28 cellular contexts compared by ENCODE assay signal in the genomic region with DNA sequence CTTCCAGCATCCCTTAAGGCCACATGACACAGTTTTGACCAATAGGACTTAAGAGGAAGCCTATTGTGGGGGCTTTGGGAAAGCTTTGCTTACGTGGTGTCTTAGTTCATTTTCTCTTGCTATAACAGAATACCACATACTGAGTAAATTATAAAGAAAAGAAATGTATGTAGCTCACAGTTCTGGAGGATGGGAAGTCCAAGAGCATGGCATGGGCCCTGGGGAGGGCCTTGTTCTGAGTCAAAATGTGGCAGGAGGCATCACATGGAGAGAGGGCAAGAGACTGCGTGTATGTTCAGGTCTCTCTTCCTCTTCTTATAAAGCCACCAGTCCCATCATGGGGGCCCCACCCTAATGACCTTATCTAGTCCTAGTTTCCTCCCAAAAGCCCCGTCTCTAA.
DNase-seq lines count a peak whose midpoint lies in the region; ATAC-seq, FAIRE-seq and TF ChIP-seq lines count a peak whose summit lies in the region.
"Had no signal": no experiment of that assay in that cellular context is flagged by ENCODE, and none has a peak within 500 bp of the region (broad histone marks: within the 10 kb centered on the region; RNA-seq: fewer than 3 reads in every experiment).

No MANE protein-coding gene starts in this region.

- no peak overlapping the region for H3K4me3 ChIP-seq in OCI-LY3 (ENCODE audit: low read length)
- H3K4me3 ChIP-seq in K562: no peak overlapping the region
- H3K4me3 ChIP-seq: Peyer's patch, SK-N-MC had no signal

- FAIRE-seq in K562 (lab: Jason Lieb, UNC): no peak

- peaks cover 6% of the 10 kb centered on the region for H3K9me3 Mint-ChIP-seq in activated CD4-positive, alpha-beta T cell treated with anti-CD3 and anti-CD28 coated beads, Interleukin-2, amount 10 ng/mL, durations not matched to agents 24 days and 14 days

- H3K4me1 Mint-ChIP-seq in activated CD4-positive, alpha-beta T cell treated with anti-CD3 and anti-CD28 coated beads, Interleukin-2, amount 10 ng/mL, durations not matched to agents 24 days and 14 days: peaks cover 17% of the 10 kb centered on the region

- H3K9me3 ChIP-seq in OCI-LY3 (ENCODE audit: insufficient read depth, low read length) (peaks cover 8% of the 10 kb centered on the region), K562 (replicated peaks; ENCODE audit: control insufficient read depth, insufficient read depth, low read depth, low read length) (0 out of 2 replicates have a peak, but pooled peaks cover 5% of the 10 kb centered on the region)
- H3K9me3 ChIP-seq: BE2C, Peyer's patch had no signal

- H3K4me1 ChIP-seq in OCI-LY3 (ENCODE audit: low read length) (peaks cover 55% of the 10 kb centered on the region), K562 (replicated peaks in 1 of 2; ENCODE audit: control insufficient read depth in 2 of 2, insufficient read depth in 2 of 2, low read length in 2 of 2) (peaks cover 13 to 24% of the 10 kb centered on the region in 2 experiments)

- DNase-seq in activated CD4-positive, alpha-beta T cell treated with anti-CD3 and anti-CD28 coated beads, Interleukin-2, amount 10 ng/mL, durations not matched to agents 24 days and 14 days: no peak
- no peak for DNase-seq in activated CD4-positive, alpha-beta T cell treated with anti-CD3 and anti-CD28 coated beads for 48 hours
- DNase-seq in K562 (ENCODE audit: extremely low read depth in 1 of 4, low spot score in 3 of 4): no peak
- DNase-seq in H4 (ENCODE audit: low spot score): no peak
- DNase-seq in HEK293T (ENCODE audit: extremely low spot score): no peak
- DNase-seq in head of caudate nucleus: no peak
- DNase-seq: BE2C; CD8-positive, alpha-beta memory T cell; DMS 273 treated with DMSO at 0.1 percent for 48 hours; DMS79 treated with DMSO at 0.1 percent for 48 hours; GOT3; HCEC 1CT; Kasumi-1; MV-4-11; NCI-H1105 treated with DMSO at 0.1 percent for 48 hours; NCI-H2029; NCI-H446 treated with DMSO at 0.1 percent for 48 hours; NCI-H526; NCI-H82; OCI-M1; Peyer's patch; SIG-M5; SW 1271 had no signal

- no peaks in the 10 kb centered on the region for H3K9me1 ChIP-seq in K562 (ENCODE audit: control insufficient read depth, insufficient read depth, low read length)

- CTCF ChIA-PET in K562 (lab: Yijun Ruan, JAX; ENCODE audit: low intra/inter-chr PET ratio): no interaction called here
- CTCF ChIA-PET in HEK293T (lab: Yijun Ruan, JAX): interaction anchor here (0.5 kb wide), 1 partner anchor 55 kb away, joined by 3 read pairs; no protein-coding TSS in a partner anchor

- POLR2A ChIA-PET in K562 (lab: Yijun Ruan, JAX) (interaction anchor here (0.6 to 0.7 kb wide), 2 partner anchors 26 to 77 kb away, joined by 3 read pairs; no protein-coding TSS in a partner anchor), HEK293T (lab: Yijun Ruan, JAX) (no interaction called here)

- TF ChIP-seq EP300 in K562 (IDR thresholded peaks at IDR 0.05; ENCODE audit: low read length): no peak

- intact Hi-C loops in activated CD4-positive, alpha-beta T cell treated with anti-CD3 and anti-CD28 coated beads, Interleukin-2, amount 10 ng/mL, durations not matched to agents 24 days and 14 days (cut with micrococcal nuclease): no loop called here
- intact Hi-C loops in K562 (cut with micrococcal nuclease) (no loop called here), head of caudate nucleus (cut with DNase I) (no loop called here)

- peaks cover 11% of the 10 kb centered on the region for H3K36me3 ChIP-seq in OCI-LY3 (replicated peaks; ENCODE audit: low read depth, low read length)
- no peaks in the 10 kb centered on the region for H3K36me3 ChIP-seq in K562 (ENCODE audit: control insufficient read depth, insufficient read depth, low read length)
- H3K36me3 ChIP-seq: BE2C, Peyer's patch had no signal

- H3K79me2 ChIP-seq in OCI-LY3 (ENCODE audit: low read length): no peaks in the 10 kb centered on the region
- no peaks in the 10 kb centered on the region for H3K79me2 ChIP-seq in K562 (ENCODE audit: control insufficient read depth, insufficient read depth, low read length)

- peak overlapping the region; percentile 54 for H3K27ac Mint-ChIP-seq in activated CD4-positive, alpha-beta T cell treated with anti-CD3 and anti-CD28 coated beads, Interleukin-2, amount 10 ng/mL, durations not matched to agents 24 days and 14 days
- H3K27ac Mint-ChIP-seq: CD8-positive, alpha-beta memory T cell had no signal

- no TSS peak for BruUV-seq in K562 (replicated peaks; lab: Mats Ljungman, UMichigan)

- peaks cover 5% of the 10 kb centered on the region for H3K27me3 Mint-ChIP-seq in activated CD4-positive, alpha-beta T cell treated with anti-CD3 and anti-CD28 coated beads, Interleukin-2, amount 10 ng/mL, durations not matched to agents 24 days and 14 days

- H3K36me3 Mint-ChIP-seq in activated CD4-positive, alpha-beta T cell treated with anti-CD3 and anti-CD28 coated beads, Interleukin-2, amount 10 ng/mL, durations not matched to agents 24 days and 14 days (ENCODE audit: low read depth): no peaks in the 10 kb centered on the region

- H3K9ac ChIP-seq in OCI-LY3 (ENCODE audit: low read length): no peak overlapping the region
- no peak overlapping the region for H3K9ac ChIP-seq in K562 (ENCODE audit: insufficient read depth in 1 of 2, low read depth in 2 of 2, low read length in 2 of 2)

- TF ChIP-seq CTCF in OCI-LY3 (IDR thresholded peaks at IDR 0.05; ENCODE audit: low read depth, low read length): no peak
- TF ChIP-seq CTCF in K562 (IDR thresholded peaks at IDR 0.05 in 2 of 3, conservative IDR thresholded peaks at IDR 0.05 in 1 of 3; ENCODE audit: insufficient read depth in 2 of 3, low read depth in 1 of 3, low read length in 3 of 3): no peak

- H3K27ac ChIP-seq in OCI-LY3 (ENCODE audit: low read length) (peak overlapping the region; percentile 99), K562 (ENCODE audit: extremely low read depth, low read depth, low read length) (no peak overlapping the region)
- H3K27ac ChIP-seq: 22Rv1, HL-60, Peyer's patch, SK-N-MC had no signal

- in situ Hi-C loops in K562 (cut with MboI): no loop called here

- no peak overlapping the region for H3K4me2 ChIP-seq in OCI-LY3 (ENCODE audit: low read length)
- H3K4me2 ChIP-seq in K562 (ENCODE audit: insufficient read depth, low read length): no peak overlapping the region

- H3K27me3 ChIP-seq in OCI-LY3 (ENCODE audit: low read depth, low read length) (no peaks in the 10 kb centered on the region), K562 (ENCODE audit: control insufficient read depth in 2 of 2, insufficient read depth in 2 of 2, low read length in 2 of 2) (no peaks in the 10 kb centered on the region)
- H3K27me3 ChIP-seq: BE2C, Peyer's patch had no signal

- no peak for ATAC-seq in K562

- no peak for TF ChIP-seq RAD21 in K562 (CRISPR knock-in tag; conservative IDR thresholded peaks at IDR 0.05 in 1 of 2, IDR thresholded peaks at IDR 0.05 in 1 of 2)

- WGBS in K562 (ENCODE audit: insufficient coverage, low coverage, missing lambda C conversion rate): 59% methylated on average over 3 of the region's 3 CpGs

- H4K20me1 ChIP-seq in OCI-LY3 (ENCODE audit: insufficient read depth, low read length) (no peaks in the 10 kb centered on the region), K562 (replicated peaks; ENCODE audit: control insufficient read depth, insufficient read depth, low read length) (no peaks in the 10 kb centered on the region)

- H3K4me3 Mint-ChIP-seq in activated CD4-positive, alpha-beta T cell treated with anti-CD3 and anti-CD28 coated beads, Interleukin-2, amount 10 ng/mL, durations not matched to agents 24 days and 14 days: no peak overlapping the region
- H3K4me3 Mint-ChIP-seq: CD14-positive monocyte; CD8-positive, alpha-beta memory T cell had no signal

- no peak for TF ChIP-seq POLR2A in K562 (conservative IDR thresholded peaks at IDR 0.05)

- H2AFZ ChIP-seq in OCI-LY3 (ENCODE audit: low read depth, low read length) (0 out of 2 replicates have a peak overlapping the region, but pooled peaks have one; percentile 19), K562 (ENCODE audit: low read depth, low read length) (no peak overlapping the region)

TF ChIP-seq in K562, 482 proteins besides CTCF, POLR2A, EP300 and RAD21 (continues in another document):
- TF ChIP-seq, protein P1, sequence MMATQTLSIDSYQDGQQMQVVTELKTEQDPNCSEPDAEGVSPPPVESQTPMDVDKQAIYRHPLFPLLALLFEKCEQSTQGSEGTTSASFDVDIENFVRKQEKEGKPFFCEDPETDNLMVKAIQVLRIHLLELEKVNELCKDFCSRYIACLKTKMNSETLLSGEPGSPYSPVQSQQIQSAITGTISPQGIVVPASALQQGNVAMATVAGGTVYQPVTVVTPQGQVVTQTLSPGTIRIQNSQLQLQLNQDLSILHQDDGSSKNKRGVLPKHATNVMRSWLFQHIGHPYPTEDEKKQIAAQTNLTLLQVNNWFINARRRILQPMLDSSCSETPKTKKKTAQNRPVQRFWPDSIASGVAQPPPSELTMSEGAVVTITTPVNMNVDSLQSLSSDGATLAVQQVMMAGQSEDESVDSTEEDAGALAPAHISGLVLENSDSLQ (IDR thresholded peaks at IDR 0.05): 0 out of 2 replicates have a peak, but pooled peaks have one; percentile 9
- TF ChIP-seq, protein P2, sequence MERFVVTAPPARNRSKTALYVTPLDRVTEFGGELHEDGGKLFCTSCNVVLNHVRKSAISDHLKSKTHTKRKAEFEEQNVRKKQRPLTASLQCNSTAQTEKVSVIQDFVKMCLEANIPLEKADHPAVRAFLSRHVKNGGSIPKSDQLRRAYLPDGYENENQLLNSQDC (CRISPR knock-in tag; IDR thresholded peaks at IDR 0.05): no peak
- TF ChIP-seq RCOR1 (IDR thresholded peaks at IDR 0.05; ENCODE audit: borderline replicate concordance in 1 of 2, low read depth in 2 of 2, low read length in 2 of 2): no peak

TF ChIP-seq in HEK293T, 16 proteins besides CTCF, POLR2A, EP300 and RAD21:
- TF ChIP-seq FOXM1 (IDR thresholded peaks at IDR 0.05; ENCODE audit: borderline replicate concordance): no peak
- TF ChIP-seq, protein P1 (IDR thresholded peaks at IDR 0.05): no peak
- TF ChIP-seq ARNT (IDR thresholded peaks at IDR 0.05): no peak
- no peak for TF ChIP-seq SP1 (IDR thresholded peaks at IDR 0.05)
- no peak for TF ChIP-seq CTBP1 (IDR thresholded peaks at IDR 0.05; ENCODE audit: borderline replicate concordance)
- no peak for TF ChIP-seq NFRKB (IDR thresholded peaks at IDR 0.05)
- TF ChIP-seq FOXK2 (IDR thresholded peaks at IDR 0.05): no peak
- no peak for TF ChIP-seq HDGF (IDR thresholded peaks at IDR 0.05; ENCODE audit: borderline replicate concordance)
